In genomic region chr11:3378426-3379423, GRCh38 we compare ENCODE assay signal across 8 cellular contexts. TPM values are rescaled to one million over a fixed set of nuclear protein-coding genes. Genes with fewer than 3 reads are reported as not detected.
A peak's percentile ranks its signal among the peaks of the same experiment; 100 is the strongest.
DNase-seq lines count a peak whose midpoint lies in the region; ATAC-seq, FAIRE-seq and TF ChIP-seq lines count a peak whose summit lies in the region.

Gene ZNF195, minus strand, starts transcription at chr11:3379146. Its CDS starts 106 bp downstream, at chr11:3379040.

- H3K4me3 ChIP-seq in keratinocyte (ENCODE audit: control insufficient read depth in 2 of 3, extremely low read depth in 1 of 3, insufficient read depth in 2 of 3, low read depth in 1 of 3, low read length in 3 of 3), result peak within 1 kb of the TSS; percentile 86 to 100 (median 90)

- H2AFZ ChIP-seq in keratinocyte (ENCODE audit: control insufficient read depth, low read length), result peak within 1 kb of the TSS; percentile 93

- no peaks in the 10 kb centered on the region for H3K27me3 ChIP-seq in keratinocyte (ENCODE audit: control insufficient read depth, extremely low read depth, insufficient read depth, low read length)

- DNase-seq in AG09319 (ENCODE audit: extremely low read depth, low read depth) (peak; percentile 79), NCI-H446 treated with DMSO at 0.1 percent for 48 hours (lab: John Stamatoyannopoulos, UW) (peak; percentile 98), cerebellar cortex (ENCODE audit: low spot score) (peak; percentile 99), keratinocyte (ENCODE audit: low read depth, low spot score) (peak; percentile 79)
- peak; percentile 94 to 97 for DNase-seq in stimulated activated CD4-positive, alpha-beta T cell treated with anti-CD3 and anti-CD28 coated beads, Interleukin-15, amount 100 ng/mL, for 1 hour (ENCODE audit: low read depth in 1 of 2, low spot score in 1 of 2)

- ATAC-seq in GM19035 (IDR thresholded peaks at IDR 0.05; ENCODE audit: unreplicated experiment) (peak; percentile 99), HG03354 (IDR thresholded peaks at IDR 0.05; ENCODE audit: poor library complexity, severe bottlenecking, unreplicated experiment) (peak; percentile 100)
- peak; percentile 99 to 100 for ATAC-seq in activated CD4-positive, CD25-positive, alpha-beta regulatory T cell treated with anti-CD3 and anti-CD28 coated beads, Interleukin-2, amount 50 U/mL, for 24 hours

- peaks cover 23% of the 10 kb centered on the region for H3K4me1 ChIP-seq in keratinocyte (ENCODE audit: control insufficient read depth, extremely low read depth, insufficient read depth, low read length)

- H3K27ac ChIP-seq in keratinocyte (ENCODE audit: control insufficient read depth, insufficient read depth, low read length), result peak within 1 kb of the TSS; percentile 86

- no peaks in the 10 kb centered on the region for H3K9me1 ChIP-seq in keratinocyte (ENCODE audit: control insufficient read depth, extremely low read depth, insufficient read depth, low read length)

- no peaks in the 10 kb centered on the region for H3K9me3 ChIP-seq in keratinocyte (ENCODE audit: control insufficient read depth, low read depth, low read length)

- dilution Hi-C loops in keratinocyte (cut with MboI; ENCODE audit: extremely low pct_ligation_motif_present, low sequenced_read_pairs), result no loop called here

- peak within 1 kb of the TSS; percentile 91 for H3K9ac ChIP-seq in keratinocyte (ENCODE audit: control insufficient read depth, extremely low read depth, insufficient read depth, low read length)

- TF ChIP-seq CTCF in AG09319 (IDR thresholded peaks at IDR 0.05; ENCODE audit: low read depth, low read length), result no peak
- no peak for TF ChIP-seq CTCF in keratinocyte (optimal IDR thresholded peaks at IDR 0.05 in 1 of 3, IDR thresholded peaks at IDR 0.05 in 1 of 3, conservative IDR thresholded peaks at IDR 0.05 in 1 of 3; ENCODE audit: extremely low read depth in 1 of 3, insufficient read depth in 2 of 3, low read length in 3 of 3)

- H3K79me2 ChIP-seq in keratinocyte (ENCODE audit: control insufficient read depth, insufficient read depth, low read length), result peaks cover 45% of the 10 kb centered on the region

- no peak for FAIRE-seq in keratinocyte (lab: Jason Lieb, UNC)

- peak within 1 kb of the TSS; percentile 89 for H3K4me2 ChIP-seq in keratinocyte (ENCODE audit: control insufficient read depth, extremely low read depth, insufficient read depth, low read depth, low read length)

- no peaks in the 10 kb centered on the region for H4K20me1 ChIP-seq in keratinocyte (ENCODE audit: control insufficient read depth, extremely low read depth, insufficient read depth, low read length)

- peaks cover 3 to 15% of the 10 kb centered on the region in 2 experiments for H3K36me3 ChIP-seq in keratinocyte (ENCODE audit: control insufficient read depth in 2 of 2, extremely low read depth in 1 of 2, insufficient read depth in 2 of 2, low read length in 2 of 2)

RNA-seq across cellular contexts. Expression of gene ZNF195, which starts in this region (rescaled TPM):
- polyA plus RNA-seq in keratinocyte, result 19.2 to 27.4 TPM (median 19.2 TPM) in 3 replicates
- 8.4 TPM for polyA plus RNA-seq in keratinocyte (2011; ENCODE audit: low read depth)
- polyA plus RNA-seq in keratinocyte (2011; cell fraction: cytosol; rRNA removed), result 8.1 and 16.1 TPM in 2 replicates
- 46.3 and 56.0 TPM in 2 replicates for polyA plus RNA-seq in keratinocyte (2011; cell fraction: nucleus; rRNA removed)
- polyA plus RNA-seq in keratinocyte (2012; ENCODE audit: low replicate concordance), result 13.5 and 14.1 TPM in 2 replicates
- polyA minus RNA-seq in keratinocyte, result 18.0 to 28.2 TPM (median 24.4 TPM) in 3 replicates
- polyA minus RNA-seq in keratinocyte (2011; cell fraction: cytosol; rRNA and poly(A)+ RNA removed), result 12.7 TPM
- 37.5 and 47.9 TPM in 2 replicates for polyA minus RNA-seq in keratinocyte (2011; cell fraction: nucleus; rRNA and poly(A)+ RNA removed)

Comparison
In these comparisons a context has a peak if more than half of its experiments do, and no peak if none do; other contexts are left out.
1. Peak in every context shown above with its lines: DNase-seq, ATAC-seq, H3K4me3 ChIP-seq and H3K27ac ChIP-seq.